Comparison of ENCODE assay signal across 20 cellular contexts in the genomic region with DNA sequence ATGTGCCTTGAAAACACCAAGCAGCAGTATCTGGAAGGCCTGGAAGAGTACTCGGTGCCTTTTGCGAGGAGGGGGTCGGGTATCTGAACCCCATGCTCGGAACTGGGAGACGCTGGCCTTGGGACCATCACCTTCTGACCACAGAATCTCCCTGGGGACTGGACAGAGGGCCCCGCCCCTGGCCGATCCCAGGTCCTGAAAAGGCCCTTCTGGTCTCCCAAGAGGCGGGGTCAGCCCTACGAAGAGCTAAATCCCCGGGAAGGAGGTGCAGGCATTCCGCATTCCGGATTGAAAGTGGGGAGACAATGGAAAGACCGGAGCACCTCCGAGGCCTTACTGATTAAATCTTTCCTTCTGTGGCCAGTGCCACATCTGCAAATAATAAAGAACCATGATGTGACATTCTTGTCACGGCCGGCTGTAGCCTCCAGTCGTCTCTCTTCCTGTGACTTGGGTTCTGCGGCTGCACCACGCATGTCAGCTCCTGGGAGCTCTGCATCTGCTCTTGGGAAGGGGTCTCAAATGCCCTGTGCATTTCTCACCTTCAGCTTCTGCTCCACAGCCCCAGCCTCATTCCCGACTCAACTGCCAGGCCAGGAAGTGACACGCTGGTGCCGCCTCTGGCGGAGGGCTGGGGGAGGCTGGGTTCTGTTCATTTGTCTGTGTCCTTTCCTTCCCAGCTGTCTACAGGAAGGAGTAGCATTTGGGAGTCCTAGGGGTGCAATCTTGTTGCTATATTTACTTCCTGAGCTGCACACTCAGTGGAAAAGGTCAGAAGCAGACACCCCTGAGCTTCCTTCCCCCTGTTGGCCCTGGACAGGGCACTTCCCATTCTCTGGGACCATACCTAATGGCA.
DNase-seq lines count a peak whose midpoint lies in the region; ATAC-seq and TF ChIP-seq lines count a peak whose summit lies in the region.
"Had no signal": no experiment of that assay in that cellular context is flagged by ENCODE, and none has a peak within 500 bp of the region (broad histone marks: within the 10 kb centered on the region; RNA-seq: fewer than 3 reads in every experiment).

No MANE protein-coding gene starts in this region.

- TF ChIP-seq RAD21 in SK-N-SH (IDR thresholded peaks at IDR 0.05; ENCODE audit: low read length) = no peak

- 54% methylated on average over 20 of the region's 23 CpGs for WGBS in SK-N-SH (ENCODE audit: low lambda C conversion rate)

- ATAC-seq in HG03342 (IDR thresholded peaks at IDR 0.05; ENCODE audit: unreplicated experiment) = no peak
- no peak for ATAC-seq in activated T-helper 17 cell treated with anti-CD3 and anti-CD28 coated beads, Interleukin-2, amount 50 U/mL, for 72 hours (replicated peaks)
- ATAC-seq: mucosa of descending colon, T-helper 17 cell had no signal

- H3K27me3 ChIP-seq in SK-N-SH (ENCODE audit: insufficient read depth) (no peaks in the 10 kb centered on the region), left ventricle myocardium inferior (ENCODE audit: low read depth) (no peaks in the 10 kb centered on the region)
- H3K27me3 ChIP-seq: hepatocyte, sigmoid colon, vagina had no signal

- no peak overlapping the region for H2AFZ ChIP-seq in SK-N-SH (ENCODE audit: low read depth)
- H2AFZ ChIP-seq: hepatocyte had no signal

- H3K4me1 ChIP-seq in SK-N-SH (ENCODE audit: control insufficient read depth in 1 of 2, insufficient read depth in 2 of 2, low read depth in 1 of 2, low read length in 1 of 2) (peaks cover 0 to 21% of the 10 kb centered on the region in 2 experiments; a peak in 2 of 4 replicates), left ventricle myocardium inferior (peaks cover 21% of the 10 kb centered on the region)
- H3K4me1 ChIP-seq: sigmoid colon, vagina had no signal

- H3K4me1 Mint-ChIP-seq in osteocyte (ENCODE audit: unreplicated experiment) = peaks cover 5% of the 10 kb centered on the region
- H3K4me1 Mint-ChIP-seq in activated T-helper 17 cell treated with anti-CD3 and anti-CD28 coated beads, Interleukin-2, amount 50 U/mL, for 72 hours = no peaks in the 10 kb centered on the region
- H3K4me1 Mint-ChIP-seq: central memory CD8-positive, alpha-beta T cell had no signal

- no peak overlapping the region for H3K4me2 ChIP-seq in SK-N-SH
- H3K4me2 ChIP-seq: hepatocyte had no signal

- no peak overlapping the region for H3K9ac ChIP-seq in SK-N-SH

- H3K9me3 Mint-ChIP-seq in osteocyte (ENCODE audit: unreplicated experiment) = no peaks in the 10 kb centered on the region
- no peaks in the 10 kb centered on the region for H3K9me3 Mint-ChIP-seq in activated T-helper 17 cell treated with anti-CD3 and anti-CD28 coated beads, Interleukin-2, amount 50 U/mL, for 72 hours
- H3K9me3 Mint-ChIP-seq: central memory CD8-positive, alpha-beta T cell had no signal

- no peaks in the 10 kb centered on the region for H4K20me1 ChIP-seq in SK-N-SH (ENCODE audit: insufficient read depth)

- H3K9me3 ChIP-seq in SK-N-SH (no peaks in the 10 kb centered on the region), left ventricle myocardium inferior (replicated peaks) (no peaks in the 10 kb centered on the region)
- H3K9me3 ChIP-seq: mucosa of descending colon, sigmoid colon, vagina had no signal

- intact Hi-C loops in left ventricle myocardium inferior (cut with micrococcal nuclease) = no loop called here

- H3K27ac Mint-ChIP-seq in osteocyte (ENCODE audit: unreplicated experiment) = no peak overlapping the region
- no peak overlapping the region for H3K27ac Mint-ChIP-seq in activated T-helper 17 cell treated with anti-CD3 and anti-CD28 coated beads, Interleukin-2, amount 50 U/mL, for 72 hours
- H3K27ac Mint-ChIP-seq: T-helper 17 cell had no signal

- TF ChIP-seq CTCF in SK-N-SH (IDR thresholded peaks at IDR 0.05) = no peak
- TF ChIP-seq CTCF in left ventricle myocardium inferior (IDR thresholded peaks at IDR 0.05; ENCODE audit: borderline replicate concordance) = no peak
- TF ChIP-seq CTCF in osteocyte (IDR thresholded peaks at IDR 0.05) = no peak

- TF ChIP-seq EP300 in SK-N-SH (IDR thresholded peaks at IDR 0.05; ENCODE audit: borderline replicate concordance in 1 of 2, low read depth in 1 of 2, low read length in 1 of 2) = no peak

- H3F3A ChIP-seq in SK-N-SH (replicated peaks; ENCODE audit: insufficient read depth) = no peaks in the 10 kb centered on the region

- POLR2A ChIA-PET in SK-N-SH (lab: Yijun Ruan, JAX) = no interaction called here

- no peaks in the 10 kb centered on the region for H3K9me2 ChIP-seq in SK-N-SH

- no peak overlapping the region for H3K4me3 ChIP-seq in SK-N-SH (ENCODE audit: low read depth in 2 of 2, low read length in 1 of 2)
- H3K4me3 ChIP-seq in left ventricle myocardium inferior = peak overlapping the region; percentile 34
- H3K4me3 ChIP-seq: hepatocyte, mucosa of descending colon, sigmoid colon, vagina had no signal

- no peaks in the 10 kb centered on the region for H3K36me3 Mint-ChIP-seq in osteocyte (ENCODE audit: unreplicated experiment)
- no peaks in the 10 kb centered on the region for H3K36me3 Mint-ChIP-seq in activated T-helper 17 cell treated with anti-CD3 and anti-CD28 coated beads, Interleukin-2, amount 50 U/mL, for 72 hours (ENCODE audit: low read depth)

- peaks cover 13% of the 10 kb centered on the region for H3K27me3 Mint-ChIP-seq in osteocyte (ENCODE audit: unreplicated experiment)
- H3K27me3 Mint-ChIP-seq in activated T-helper 17 cell treated with anti-CD3 and anti-CD28 coated beads, Interleukin-2, amount 50 U/mL, for 72 hours = no peaks in the 10 kb centered on the region
- H3K27me3 Mint-ChIP-seq: central memory CD8-positive, alpha-beta T cell; T-helper 17 cell had no signal

- no peaks in the 10 kb centered on the region for H3K36me3 ChIP-seq in SK-N-SH (replicated peaks in 1 of 2; ENCODE audit: control insufficient read depth in 1 of 2, insufficient read depth in 2 of 2, low read length in 1 of 2)
- H3K36me3 ChIP-seq in left ventricle myocardium inferior = no peaks in the 10 kb centered on the region
- H3K36me3 ChIP-seq: sigmoid colon, vagina had no signal

- no peak overlapping the region for H3K4me3 Mint-ChIP-seq in osteocyte (ENCODE audit: unreplicated experiment)
- H3K4me3 Mint-ChIP-seq in activated T-helper 17 cell treated with anti-CD3 and anti-CD28 coated beads, Interleukin-2, amount 50 U/mL, for 72 hours = no peak overlapping the region
- H3K4me3 Mint-ChIP-seq: central memory CD8-positive, alpha-beta T cell; T-helper 17 cell had no signal

- peak; percentile 9 for DNase-seq in D341Med (ENCODE audit: low spot score)
- peak; percentile 58 for DNase-seq in SK-N-SH
- no peak for DNase-seq in left ventricle myocardium inferior
- DNase-seq in osteocyte (ENCODE audit: extremely low spot score, unreplicated experiment) = peak; percentile 77
- no peak for DNase-seq in activated T-cell treated with anti-CD3 and anti-CD28 coated beads, Interleukin-2, amount 50 U/mL, for 48 hours
- DNase-seq in activated naive CD4-positive, alpha-beta T cell (lab: John Stamatoyannopoulos, UW) = no peak
- DNase-seq: activated gamma-delta T cell, amniotic stem cell, HCEC 1CT, mucosa of descending colon, MV-4-11, NCI-H1930, NCI-H446, sigmoid colon, T-helper 17 cell had no signal

- H3K27ac ChIP-seq in SK-N-SH (ENCODE audit: low read depth in 2 of 2, low read length in 1 of 2) (peak overlapping the region in 1 of 2 experiments; percentile 48; a peak in 2 of 4 replicates), left ventricle myocardium inferior (replicated peaks) (peak overlapping the region; percentile 71)
- H3K27ac ChIP-seq: hepatocyte, vagina had no signal

- no peaks in the 10 kb centered on the region for H3K79me2 ChIP-seq in SK-N-SH (ENCODE audit: insufficient read depth)
- H3K79me2 ChIP-seq: hepatocyte had no signal

- CTCF ChIA-PET in SK-N-SH (lab: Yijun Ruan, JAX) = interaction anchor here (0.5 to 3.7 kb wide), 6 partner anchors 9 to 649 kb away, joined by 3 to 26 read pairs (median 6); no protein-coding TSS in a partner anchor

TF ChIP-seq in SK-N-SH, 30 proteins besides CTCF, POLR2A, EP300 and RAD21:
- TF ChIP-seq GATA2 (CRISPR knock-in tag; IDR thresholded peaks at IDR 0.05) (0 out of 2 replicates have a peak, but pooled peaks have one; percentile 32), TCF12 (IDR thresholded peaks at IDR 0.05) (no peak)

Comparison
In these comparisons a context has a peak if more than half of its experiments do, and no peak if none do; other contexts are left out.
1. DNase-seq: peak in D341Med (single experiment), SK-N-SH (single experiment) and osteocyte (single experiment); none in left ventricle myocardium inferior (single experiment), activated T-cell treated with anti-CD3 and anti-CD28 coated beads, Interleukin-2, amount 50 U/mL, for 48 hours (0 of 2) and activated naive CD4-positive, alpha-beta T cell (0 of 4).